23 cellular contexts compared by ENCODE assay signal in genomic region chr3:134873789-134874188, GRCh38.
"Had no signal": no experiment of that assay in that cellular context is flagged by ENCODE, and none has a peak within 500 bp of the region (broad histone marks: within the 10 kb centered on the region; RNA-seq: fewer than 3 reads in every experiment).

No MANE protein-coding gene starts in this region.

- H3K9me3 ChIP-seq: ovary, psoas muscle, right lobe of liver, sigmoid colon, stomach, tibial artery, transverse colon, upper lobe of right lung, uterus had no signal

- H3K4me2 ChIP-seq: neural progenitor cell had no signal

- FAIRE-seq: small intestine had no signal

- H3K36me3 ChIP-seq: neural progenitor cell, ovary, right lobe of liver, sigmoid colon, stomach, tibial artery, transverse colon, upper lobe of right lung, uterus had no signal

- H2AFZ ChIP-seq: neural progenitor cell, parathyroid adenoma had no signal

- H3K4me3 ChIP-seq: neural progenitor cell, ovary, psoas muscle, right lobe of liver, sigmoid colon, stomach, tibial artery, transverse colon, upper lobe of right lung, uterus had no signal

- H3K9ac ChIP-seq: neural progenitor cell, parathyroid adenoma had no signal

- H3K4me1 ChIP-seq: parathyroid adenoma, right lobe of liver, stomach, tibial artery, transverse colon, upper lobe of right lung, uterus had no signal

- H3K27me3 ChIP-seq: neural progenitor cell, ovary, right lobe of liver, stomach, tibial artery, transverse colon, upper lobe of right lung, uterus had no signal

- H3K79me2 ChIP-seq: parathyroid adenoma had no signal

- ATAC-seq: natural killer cell; psoas muscle; right cardiac atrium; right lobe of liver; stimulated activated effector memory CD8-positive, alpha-beta T cell treated with anti-CD3 and anti-CD28 coated beads, Interleukin-12 subunit alpha, Interleukin-12 subunit beta, amount 100 ng/mL, for 72 hours; stimulated activated naive B cell treated with anti-CD40 and anti-IgM and Interleukin-4, amounts not matched to agents 10 μg/mL and 1 μg/mL and 100 μg/mL, for 72 hours; upper lobe of right lung had no signal

- DNase-seq: natural killer cell; occipital lobe; ovary; posterior cingulate gyrus; psoas muscle; right cardiac atrium; sigmoid colon; small intestine; stimulated activated CD4-positive, alpha-beta T cell treated with anti-CD3 and anti-CD28 coated beads, Interleukin-15, amount 100 ng/mL, for 24 hours; stimulated activated CD4-positive, alpha-beta T cell treated with anti-CD3 and anti-CD28 coated beads, Interleukin-2, amount 100 ng/mL, for 24 hours; stimulated activated CD4-positive, alpha-beta T cell treated with anti-CD3 and anti-CD28 coated beads, Interleukin-2, amount 100 ng/mL, for 48 hours; stimulated activated CD4-positive, alpha-beta T cell treated with anti-CD3 and anti-CD28 coated beads, Interleukin-4, amount 100 ng/mL, for 24 hours; stimulated activated naive B cell treated with anti-CD40 and anti-IgM and Interleukin-4, amounts not matched to agents 10 μg/mL and 1 μg/mL and 100 μg/mL, for 72 hours; stimulated activated naive CD4-positive, alpha-beta T cell treated with Interleukin-2 at 50 U/mL for 16 hours; stomach; tibial artery; transverse colon; upper lobe of right lung; uterus had no signal

- H3K27ac ChIP-seq: neural progenitor cell, ovary, parathyroid adenoma, psoas muscle, right lobe of liver, sigmoid colon, stomach, tibial artery, transverse colon, upper lobe of right lung, uterus had no signal
